17 cellular contexts compared by ENCODE assay signal in the genomic region with DNA sequence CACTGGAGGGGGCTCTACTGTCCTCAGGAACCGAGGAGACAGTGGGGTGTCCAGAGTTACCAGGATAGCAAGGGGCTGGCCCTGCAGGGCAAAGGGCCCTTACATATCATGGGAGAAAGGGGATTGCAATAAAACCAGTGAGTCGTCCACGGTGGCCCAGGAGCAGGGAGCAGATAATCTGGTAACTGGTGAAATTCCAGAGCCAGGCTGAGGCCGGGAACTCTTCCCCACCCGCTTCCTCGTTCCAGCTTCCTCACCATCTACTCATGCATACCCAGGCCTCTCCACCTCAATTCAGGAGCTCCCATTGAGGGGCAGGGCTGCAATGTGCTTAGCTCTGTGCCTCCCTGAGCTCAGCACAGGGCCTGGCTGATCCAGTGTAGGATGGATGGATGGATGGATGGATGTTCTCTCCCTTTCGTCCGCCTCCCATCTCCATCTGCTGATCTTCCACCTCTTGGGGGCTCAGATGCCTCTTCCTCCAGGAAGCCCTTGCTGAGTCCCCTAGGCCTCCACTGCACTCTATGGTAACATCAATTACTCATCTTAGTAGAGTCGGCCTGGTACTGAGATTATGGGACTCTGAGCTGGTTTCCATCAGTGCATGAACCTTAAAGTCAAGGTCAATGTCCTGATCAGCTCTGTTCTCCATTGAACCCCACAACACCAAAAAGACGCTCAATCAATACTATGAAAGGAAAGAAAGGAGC. TPM values are rescaled to one million over a fixed set of nuclear protein-coding genes. Genes with fewer than 3 reads are reported as not detected.
DNase-seq lines count a peak whose midpoint lies in the region; ATAC-seq and TF ChIP-seq lines count a peak whose summit lies in the region.
"Had no signal": no experiment of that assay in that cellular context is flagged by ENCODE, and none has a peak within 500 bp of the region (broad histone marks: within the 10 kb centered on the region; RNA-seq: fewer than 3 reads in every experiment).

No MANE protein-coding gene starts in this region.

- intact Hi-C loops in HCT116 (cut with micrococcal nuclease): no loop called here

- no peak for TF ChIP-seq RAD21 in HCT116 (IDR thresholded peaks at IDR 0.05; ENCODE audit: low read depth)

- H3K4me3 ChIP-seq in HCT116 (replicated peaks in 1 of 2; ENCODE audit: low read depth in 1 of 2, low read length in 2 of 2) (no peak overlapping the region), mesenchymal stem cell (ENCODE audit: insufficient read depth in 1 of 2, low read depth in 1 of 2, low read length in 2 of 2) (no peak overlapping the region)
- H3K4me3 ChIP-seq: psoas muscle, smooth muscle cell had no signal

- H3K4me1 ChIP-seq in HCT116 (ENCODE audit: control insufficient read depth in 1 of 2, insufficient read depth in 2 of 2, low read length in 2 of 2) (peaks cover 12 to 41% of the 10 kb centered on the region in 2 experiments), mesenchymal stem cell (ENCODE audit: control insufficient read depth, insufficient read depth, low read depth, low read length) (peaks cover 13% of the 10 kb centered on the region)
- H3K4me1 ChIP-seq: psoas muscle had no signal

- H2BK15ac ChIP-seq in mesenchymal stem cell (ENCODE audit: low read depth, poor library complexity, severe bottlenecking): peak overlapping the region; percentile 19

- H3K27ac ChIP-seq in HCT116 (ENCODE audit: low read depth, low read length) (no peak overlapping the region), mesenchymal stem cell (ENCODE audit: low read length, poor library complexity, severe bottlenecking) (no peak overlapping the region)
- H3K27ac ChIP-seq: psoas muscle had no signal

- H3K27ac Mint-ChIP-seq in activated T-cell treated with anti-CD3 and anti-CD28 coated beads, Interleukin-2, amount 50 U/mL, for 72 hours: no peak overlapping the region
- H3K27ac Mint-ChIP-seq: activated CD4-positive, alpha-beta memory T cell treated with anti-CD3 and anti-CD28 coated beads for 36 hours; CD4-positive, CD25-positive, alpha-beta regulatory T cell had no signal

- no peaks in the 10 kb centered on the region for H3K36me3 Mint-ChIP-seq in activated T-cell treated with anti-CD3 and anti-CD28 coated beads, Interleukin-2, amount 50 U/mL, for 72 hours (ENCODE audit: insufficient read depth in 2 of 2)
- H3K36me3 Mint-ChIP-seq: activated CD4-positive, alpha-beta memory T cell treated with anti-CD3 and anti-CD28 coated beads for 36 hours; CD4-positive, CD25-positive, alpha-beta regulatory T cell had no signal

- no peak overlapping the region for H3K4ac ChIP-seq in mesenchymal stem cell (ENCODE audit: low read depth in 1 of 2, low read length in 2 of 2)

- no peak overlapping the region for H3K18ac ChIP-seq in mesenchymal stem cell (ENCODE audit: low read depth in 1 of 2, low read length in 2 of 2)

- POLR2A ChIA-PET in HCT116 (lab: Charles Lee): interaction anchor here (2.4 kb wide), 1 partner anchor 13 kb away, joined by 6 read pairs; no protein-coding TSS in a partner anchor

- WGBS in mesenchymal stem cell: 79% methylated on average over 7 of the region's 10 CpGs

- H3K9ac ChIP-seq in HCT116 (ENCODE audit: low read length): no peak overlapping the region
- no peak overlapping the region for H3K9ac ChIP-seq in mesenchymal stem cell (ENCODE audit: low read length)

- H3K4me3 Mint-ChIP-seq in activated T-cell treated with anti-CD3 and anti-CD28 coated beads, Interleukin-2, amount 50 U/mL, for 72 hours: no peak overlapping the region
- H3K4me3 Mint-ChIP-seq: activated CD4-positive, alpha-beta memory T cell treated with anti-CD3 and anti-CD28 coated beads for 36 hours; CD4-positive, CD25-positive, alpha-beta regulatory T cell; neural crest cell had no signal

- peaks cover 13% of the 10 kb centered on the region for H3K4me1 Mint-ChIP-seq in activated T-cell treated with anti-CD3 and anti-CD28 coated beads, Interleukin-2, amount 50 U/mL, for 72 hours (ENCODE audit: low read depth)
- H3K4me1 Mint-ChIP-seq: CD4-positive, CD25-positive, alpha-beta regulatory T cell had no signal

- peaks cover 25% of the 10 kb centered on the region for H3K27me3 Mint-ChIP-seq in activated T-cell treated with anti-CD3 and anti-CD28 coated beads, Interleukin-2, amount 50 U/mL, for 72 hours (ENCODE audit: low read depth)

- H3K4me2 ChIP-seq in HCT116 (ENCODE audit: low read length) (peak overlapping the region; percentile 46), mesenchymal stem cell (ENCODE audit: low read length, poor library complexity, severe bottlenecking) (no peak overlapping the region)
- H3K4me2 ChIP-seq: smooth muscle cell had no signal

- H3K14ac ChIP-seq in mesenchymal stem cell (ENCODE audit: low read length in 2 of 2): no peak overlapping the region

- no peak for DNase-seq in activated T-cell treated with anti-CD3 and anti-CD28 coated beads, Interleukin-2, amount 50 U/mL, for 72 hours
- no peak for DNase-seq in activated T-cell treated with anti-CD3 and anti-CD28 coated beads, Interleukin-2, amount 50 U/mL, for 48 hours
- DNase-seq in HCT116 (ENCODE audit: low read depth, low spot score): no peak
- DNase-seq in SW480 (ENCODE audit: low spot score): peak; percentile 23
- no peak for DNase-seq in mesenchymal stem cell
- no peak for DNase-seq in Kasumi-1 (lab: John Stamatoyannopoulos, UW)
- DNase-seq in GM19240 (ENCODE audit: insufficient read length, low spot score): no peak
- no peak for DNase-seq in NOMO-1 (lab: John Stamatoyannopoulos, UW; ENCODE audit: unreplicated experiment in 2 of 2)
- DNase-seq: central memory CD4-positive, alpha-beta T cell; NCI-H2029 treated with DMSO at 0.1 percent for 48 hours; NCI-H510A treated with DMSO at 0.1 percent for 48 hours; psoas muscle had no signal

- TF ChIP-seq POLR2A in HCT116 (IDR thresholded peaks at IDR 0.05; ENCODE audit: borderline replicate concordance, extremely low read depth, insufficient read depth, insufficient read length): no peak

- CTCF ChIA-PET in HCT116 (lab: Charles Lee): interaction anchor here (1.0 to 1.6 kb wide), 2 partner anchors 9 to 122 kb away, joined by 3 read pairs; no protein-coding TSS in a partner anchor

- no peak overlapping the region for H2BK12ac ChIP-seq in mesenchymal stem cell (ENCODE audit: low read length in 2 of 2)

- H4K20me1 ChIP-seq in HCT116 (ENCODE audit: insufficient read depth): no peaks in the 10 kb centered on the region

- no peak overlapping the region for H3K23ac ChIP-seq in mesenchymal stem cell (ENCODE audit: low read length in 2 of 2)

- no peaks in the 10 kb centered on the region for H3K9me3 ChIP-seq in HCT116 (ENCODE audit: control insufficient read depth in 1 of 2, insufficient read depth in 1 of 2, low read depth in 1 of 2, low read length in 2 of 2)
- H3K9me3 ChIP-seq in mesenchymal stem cell (ENCODE audit: control insufficient read depth, low read length): no peaks in the 10 kb centered on the region
- H3K9me3 ChIP-seq: psoas muscle had no signal

- no peak for TF ChIP-seq CTCF in HCT116 (IDR thresholded peaks at IDR 0.05 in 2 of 3, conservative IDR thresholded peaks at IDR 0.05 in 1 of 3; ENCODE audit: borderline replicate concordance in 1 of 3, insufficient read depth in 1 of 3, low read depth in 2 of 3, low read length in 2 of 3)

- H3K36me3 ChIP-seq in HCT116 (ENCODE audit: control insufficient read depth in 1 of 2, insufficient read depth in 2 of 2, low read length in 2 of 2): no peaks in the 10 kb centered on the region
- H3K36me3 ChIP-seq in mesenchymal stem cell (ENCODE audit: control insufficient read depth in 1 of 2, insufficient read depth in 2 of 2, low read depth in 1 of 2, low read length in 2 of 2): no peaks in the 10 kb centered on the region

- ATAC-seq in activated T-cell treated with anti-CD3 and anti-CD28 coated beads, Interleukin-2, amount 50 U/mL, for 72 hours (replicated peaks in 1 of 2): peak; percentile 27 to 30
- peak; percentile 8; the same call in 1 of the 2 replicates for ATAC-seq in HCT116
- ATAC-seq: left lobe of liver had no signal

- no peaks in the 10 kb centered on the region for H3K79me2 ChIP-seq in HCT116 (ENCODE audit: insufficient read depth, low read length)

- H2AFZ ChIP-seq in HCT116 (ENCODE audit: low read depth, low read length, poor library complexity, severe bottlenecking) (peak overlapping the region; percentile 22), mesenchymal stem cell (ENCODE audit: low read depth, low read length) (no peak overlapping the region)

- H3K9me3 Mint-ChIP-seq in activated T-cell treated with anti-CD3 and anti-CD28 coated beads, Interleukin-2, amount 50 U/mL, for 72 hours: no peaks in the 10 kb centered on the region
- H3K9me3 Mint-ChIP-seq: activated CD4-positive, alpha-beta memory T cell treated with anti-CD3 and anti-CD28 coated beads for 36 hours; CD4-positive, CD25-positive, alpha-beta regulatory T cell; neural crest cell had no signal

- H2AK5ac ChIP-seq in mesenchymal stem cell (ENCODE audit: low read length, severe bottlenecking): no peak overlapping the region

- no peaks in the 10 kb centered on the region for H3K79me1 ChIP-seq in mesenchymal stem cell (replicated peaks; ENCODE audit: low read length, poor library complexity, severe bottlenecking)

- no peak overlapping the region for H4K8ac ChIP-seq in mesenchymal stem cell (ENCODE audit: low read length)

- no peak overlapping the region for H2BK5ac ChIP-seq in mesenchymal stem cell (ENCODE audit: low read depth, low read length, poor library complexity, severe bottlenecking)

- no peak overlapping the region for H2BK120ac ChIP-seq in mesenchymal stem cell (ENCODE audit: low read depth, low read length)

- no peaks in the 10 kb centered on the region for H3K9me2 ChIP-seq in HCT116 (ENCODE audit: insufficient read depth)

- H3K27me3 ChIP-seq in HCT116 (ENCODE audit: insufficient read depth, low read length): no peaks in the 10 kb centered on the region
- peaks cover 15 to 32% of the 10 kb centered on the region in 2 experiments for H3K27me3 ChIP-seq in mesenchymal stem cell (ENCODE audit: control insufficient read depth in 1 of 2, insufficient read depth in 1 of 2, low read length in 2 of 2)

- RAD21 ChIA-PET in HCT116 (lab: Charles Lee; ENCODE audit: low non-redundant PET in 1 of 2, low total read pairs in 2 of 2, uncharacterized antibody in 2 of 2, unreplicated experiment in 2 of 2): no interaction called here

- BruUV-seq in HCT116 (replicated peaks; lab: Mats Ljungman, UMichigan): no TSS peak

- H4K91ac ChIP-seq in mesenchymal stem cell (ENCODE audit: low read length): no peak overlapping the region

TF ChIP-seq in HCT116, 20 proteins besides CTCF, POLR2A, EP300 and RAD21 (continues in another document):
- TF ChIP-seq ELF1 (IDR thresholded peaks at IDR 0.05; ENCODE audit: borderline replicate concordance, low read depth) (no peak), EZH2 (IDR thresholded peaks at IDR 0.05) (no peak)

RNA-seq across cellular contexts. Expression of a gene that starts 41.2 kb away (rescaled TPM):
- total RNA-seq in activated T-cell treated with anti-CD3 and anti-CD28 coated beads, Interleukin-2, amount 50 U/mL, for 72 hours: 1 to 10 TPM; 5.2 TPM
- total RNA-seq in HCT116 (2021; ENCODE audit: unreplicated experiment): 8.6 TPM
- 8.2 and 8.9 TPM in 2 replicates for polyA plus RNA-seq in HCT116 (2012)
- 8.0 TPM for polyA plus RNA-seq in mesenchymal stem cell (2013, experiment 1 of 2)
- polyA plus RNA-seq in mesenchymal stem cell (2013, experiment 2 of 2): 8.0 TPM

RNA-seq across cellular contexts. Expression of a gene that starts 56.5 kb away (rescaled TPM):
- total RNA-seq in activated T-cell treated with anti-CD3 and anti-CD28 coated beads, Interleukin-2, amount 50 U/mL, for 72 hours: 10 to 100 TPM in 1 of 2 donors, 1 to 10 TPM in 1; 9.1 to 11.6 TPM
- 26.6 TPM for total RNA-seq in HCT116 (2021; ENCODE audit: unreplicated experiment)
- polyA plus RNA-seq in HCT116 (2012): 13.3 and 15.1 TPM in 2 replicates
- polyA plus RNA-seq in mesenchymal stem cell (2013, experiment 1 of 2): 4.6 TPM
- 4.2 TPM for polyA plus RNA-seq in mesenchymal stem cell (2013, experiment 2 of 2)
